1 cellular context compared by ENCODE assay signal in the genomic region with DNA sequence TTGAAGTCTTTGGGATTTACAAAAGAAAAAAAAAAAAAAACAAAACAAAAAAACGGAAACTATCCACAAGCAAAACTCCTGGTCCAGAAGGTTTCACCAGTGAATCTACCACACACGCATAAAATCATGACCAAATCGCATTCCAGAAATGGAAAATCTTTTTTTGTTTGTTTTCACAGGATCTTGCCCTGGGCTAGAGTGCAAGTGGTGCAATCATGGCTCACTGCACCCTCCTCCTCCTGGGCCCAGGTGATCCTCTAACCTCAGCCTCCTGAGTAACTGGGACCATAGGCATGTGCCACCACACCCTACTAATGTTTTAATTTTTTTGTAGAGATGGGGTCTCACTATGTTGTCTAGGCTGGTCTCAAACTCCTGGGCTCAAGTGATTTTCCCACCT.
TF ChIP-seq lines count a peak whose summit lies in the region.

No MANE protein-coding gene starts in this region.

TF ChIP-seq in WTC11, 78 proteins besides CTCF, POLR2A, EP300 and RAD21 (continued from another document):
- TF ChIP-seq, protein P1, sequence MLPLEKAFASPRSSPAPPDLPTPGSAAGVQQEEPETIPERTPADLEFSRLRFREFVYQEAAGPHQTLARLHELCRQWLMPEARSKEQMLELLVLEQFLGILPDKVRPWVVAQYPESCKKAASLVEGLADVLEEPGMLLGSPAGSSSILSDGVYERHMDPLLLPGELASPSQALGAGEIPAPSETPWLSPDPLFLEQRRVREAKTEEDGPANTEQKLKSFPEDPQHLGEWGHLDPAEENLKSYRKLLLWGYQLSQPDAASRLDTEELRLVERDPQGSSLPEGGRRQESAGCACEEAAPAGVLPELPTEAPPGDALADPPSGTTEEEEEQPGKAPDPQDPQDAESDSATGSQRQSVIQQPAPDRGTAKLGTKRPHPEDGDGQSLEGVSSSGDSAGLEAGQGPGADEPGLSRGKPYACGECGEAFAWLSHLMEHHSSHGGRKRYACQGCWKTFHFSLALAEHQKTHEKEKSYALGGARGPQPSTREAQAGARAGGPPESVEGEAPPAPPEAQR (CRISPR knock-in tag; IDR thresholded peaks at IDR 0.05) = no peak
- no peak for TF ChIP-seq KAT7 (CRISPR knock-in tag; IDR thresholded peaks at IDR 0.05; ENCODE audit: borderline replicate concordance)
- TF ChIP-seq, protein P2, sequence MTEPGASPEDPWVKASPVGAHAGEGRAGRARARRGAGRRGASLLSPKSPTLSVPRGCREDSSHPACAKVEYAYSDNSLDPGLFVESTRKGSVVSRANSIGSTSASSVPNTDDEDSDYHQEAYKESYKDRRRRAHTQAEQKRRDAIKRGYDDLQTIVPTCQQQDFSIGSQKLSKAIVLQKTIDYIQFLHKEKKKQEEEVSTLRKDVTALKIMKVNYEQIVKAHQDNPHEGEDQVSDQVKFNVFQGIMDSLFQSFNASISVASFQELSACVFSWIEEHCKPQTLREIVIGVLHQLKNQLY (CRISPR knock-in tag; IDR thresholded peaks at IDR 0.05) = no peak
- no peak for TF ChIP-seq GABPB1 (CRISPR knock-in tag; IDR thresholded peaks at IDR 0.05)
- TF ChIP-seq TEAD1 (CRISPR knock-in tag; IDR thresholded peaks at IDR 0.05) = no peak
